Comparison of ENCODE assay signal across 1 cellular context in the genomic region with DNA sequence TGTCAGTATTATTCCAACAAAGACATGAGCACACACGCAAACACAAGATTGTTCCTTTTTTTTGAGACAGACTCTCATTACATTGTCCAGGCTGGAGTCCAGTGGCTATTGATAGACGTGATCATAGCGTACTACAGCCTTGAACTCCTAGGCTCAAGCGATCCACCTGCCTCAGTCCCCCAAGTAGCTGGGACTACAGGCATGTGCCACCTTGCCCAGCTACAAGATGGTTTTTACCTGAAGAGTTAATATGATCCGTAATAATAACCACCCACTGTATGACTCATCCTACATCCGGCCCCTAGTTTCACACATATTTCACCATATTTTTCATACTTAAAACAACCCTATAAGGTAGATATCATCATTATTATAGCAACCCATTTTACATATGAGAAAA.
TF ChIP-seq lines count a peak whose summit lies in the region.

No MANE protein-coding gene starts in this region.

TF ChIP-seq in H1, 55 proteins besides CTCF, POLR2A, EP300 and RAD21:
- TF ChIP-seq SP1 (IDR thresholded peaks at IDR 0.05; ENCODE audit: low read depth, low read length) (no peak), BRCA1 (IDR thresholded peaks at IDR 0.05; ENCODE audit: low read depth, low read length) (no peak), CEBPB (IDR thresholded peaks at IDR 0.05; ENCODE audit: low read depth, low read length) (no peak), GTF2F1 (IDR thresholded peaks at IDR 0.05; ENCODE audit: borderline replicate concordance, low read depth, low read length) (no peak), HDAC2 (IDR thresholded peaks at IDR 0.05; ENCODE audit: borderline replicate concordance in 1 of 2, low read depth in 2 of 2, low read length in 2 of 2) (no peak), GABPA (IDR thresholded peaks at IDR 0.05; ENCODE audit: borderline replicate concordance, insufficient read depth, low read length) (no peak), ZNF274 (IDR thresholded peaks at IDR 0.05; ENCODE audit: borderline replicate concordance, extremely low read depth, low read length) (no peak)
- TF ChIP-seq, protein P1, sequence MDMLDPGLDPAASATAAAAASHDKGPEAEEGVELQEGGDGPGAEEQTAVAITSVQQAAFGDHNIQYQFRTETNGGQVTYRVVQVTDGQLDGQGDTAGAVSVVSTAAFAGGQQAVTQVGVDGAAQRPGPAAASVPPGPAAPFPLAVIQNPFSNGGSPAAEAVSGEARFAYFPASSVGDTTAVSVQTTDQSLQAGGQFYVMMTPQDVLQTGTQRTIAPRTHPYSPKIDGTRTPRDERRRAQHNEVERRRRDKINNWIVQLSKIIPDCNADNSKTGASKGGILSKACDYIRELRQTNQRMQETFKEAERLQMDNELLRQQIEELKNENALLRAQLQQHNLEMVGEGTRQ (IDR thresholded peaks at IDR 0.05; ENCODE audit: low read length), result no peak
